11 cellular contexts compared by ENCODE assay signal in the genomic region with DNA sequence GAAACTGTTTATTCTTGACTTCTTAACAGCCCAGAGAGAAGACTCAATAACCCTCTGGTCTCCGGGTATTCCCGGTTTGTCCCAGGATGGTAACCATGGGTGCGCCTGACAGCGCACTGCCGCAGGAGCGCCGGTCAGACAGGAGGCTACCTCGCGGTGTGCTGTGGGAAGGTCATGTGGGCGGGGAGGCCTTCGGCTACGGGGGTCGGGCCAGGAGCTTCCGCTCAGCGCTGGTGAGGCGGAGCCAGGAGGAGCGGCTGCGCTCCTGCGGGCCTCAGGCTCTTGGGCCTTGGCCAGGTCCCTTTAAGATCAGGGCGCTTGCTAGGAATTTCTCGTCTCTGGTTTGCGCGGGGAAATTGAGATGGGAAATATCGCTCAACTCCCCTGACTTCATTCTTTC.
DNase-seq lines count a peak whose midpoint lies in the region; ATAC-seq and TF ChIP-seq lines count a peak whose summit lies in the region.
"Had no signal": no experiment of that assay in that cellular context is flagged by ENCODE, and none has a peak within 500 bp of the region (broad histone marks: within the 10 kb centered on the region; RNA-seq: fewer than 3 reads in every experiment).

No MANE protein-coding gene starts in this region.

- 17% methylated on average over 22 of the region's 24 CpGs for WGBS in mammary epithelial cell (ENCODE audit: low coverage, missing lambda C conversion rate)

- no peak for TF ChIP-seq CTCF in GM23338 (conservative IDR thresholded peaks at IDR 0.05; ENCODE audit: low read depth in 2 of 2)
- no peak for TF ChIP-seq CTCF in PC-3 (conservative IDR thresholded peaks at IDR 0.05; ENCODE audit: low read depth, low read length)
- no peak for TF ChIP-seq CTCF in left ventricle myocardium inferior (IDR thresholded peaks at IDR 0.05; ENCODE audit: borderline replicate concordance)
- no peak for TF ChIP-seq CTCF in parathyroid adenoma (IDR thresholded peaks at IDR 0.05)
- no peak for TF ChIP-seq CTCF in GM13977 (IDR thresholded peaks at IDR 0.05; ENCODE audit: extremely low read depth, insufficient read depth, missing control alignments)
- no peak for TF ChIP-seq CTCF in mammary epithelial cell (conservative IDR thresholded peaks at IDR 0.05 in 1 of 2, IDR thresholded peaks at IDR 0.05 in 1 of 2; ENCODE audit: extremely low read depth in 1 of 2, insufficient read depth in 1 of 2, low read depth in 1 of 2, low read length in 2 of 2)

- DNase-seq in GM23338 (ENCODE audit: low spot score), result peak; percentile 92
- peak; percentile 7 for DNase-seq in PC-3
- peak; percentile 40 for DNase-seq in left ventricle myocardium inferior
- DNase-seq in GM13977 (ENCODE audit: low spot score), result no peak
- DNase-seq in DMS153 treated with DMSO at 0.1 percent for 48 hours (lab: John Stamatoyannopoulos, UW; ENCODE audit: unreplicated experiment), result no peak
- no peak for DNase-seq in mammary epithelial cell
- DNase-seq in hepatic stellate cell (ENCODE audit: low spot score), result no peak
- DNase-seq: activated naive CD4-positive, alpha-beta T cell; NCI-H1694 treated with DMSO at 0.1 percent for 48 hours had no signal

- H3K79me2 ChIP-seq in GM23338 (replicated peaks; ENCODE audit: insufficient read depth) (no peaks in the 10 kb centered on the region), PC-3 (ENCODE audit: low read length) (no peaks in the 10 kb centered on the region), parathyroid adenoma (no peaks in the 10 kb centered on the region), mammary epithelial cell (ENCODE audit: insufficient read depth, low read length) (no peaks in the 10 kb centered on the region)

- H3K4me3 ChIP-seq in GM23338 (peak overlapping the region; percentile 44), PC-3 (ENCODE audit: low read length) (peak overlapping the region; percentile 39), left ventricle myocardium inferior (peak overlapping the region; percentile 37), parathyroid adenoma (ENCODE audit: low read depth, low read length) (no peak overlapping the region), mammary epithelial cell (replicated peaks in 1 of 3; ENCODE audit: insufficient read depth in 1 of 3, low read depth in 2 of 3, low read length in 3 of 3) (no peak overlapping the region)

- H3K9me3 ChIP-seq in PC-3 (ENCODE audit: low read length) (no peaks in the 10 kb centered on the region; the same call in 1 of the 2 replicates), left ventricle myocardium inferior (replicated peaks) (peaks cover 7% of the 10 kb centered on the region), parathyroid adenoma (ENCODE audit: control insufficient read depth, low read length) (no peaks in the 10 kb centered on the region), mammary epithelial cell (replicated peaks; ENCODE audit: insufficient read depth, low read length) (peaks cover 6% of the 10 kb centered on the region)

- H3K4me1 ChIP-seq in GM23338 (ENCODE audit: insufficient read depth) (no peaks in the 10 kb centered on the region), PC-3 (ENCODE audit: insufficient read depth, low read length) (no peaks in the 10 kb centered on the region), left ventricle myocardium inferior (no peaks in the 10 kb centered on the region), parathyroid adenoma (no peaks in the 10 kb centered on the region), mammary epithelial cell (ENCODE audit: insufficient read depth, low read length) (no peaks in the 10 kb centered on the region)

- 0 out of 2 replicates have a peak overlapping the region, but pooled peaks have one; percentile 43 for H3K27ac Mint-ChIP-seq in GM23338
- H3K27ac Mint-ChIP-seq: T-helper 2 cell treated with Interferon-gamma antibody and Interleukin-4, amounts not matched to agents 5 μg/mL and 100 μg/mL, for 36 hours had no signal

- no peaks in the 10 kb centered on the region for H4K20me1 ChIP-seq in GM23338 (replicated peaks; ENCODE audit: insufficient read depth)
- H4K20me1 ChIP-seq in PC-3 (ENCODE audit: low read length), result no peaks in the 10 kb centered on the region
- no peaks in the 10 kb centered on the region for H4K20me1 ChIP-seq in mammary epithelial cell (ENCODE audit: insufficient read depth, low read length)

- intact Hi-C loops in PC-3 (cut with micrococcal nuclease) (no loop called here), left ventricle myocardium inferior (cut with micrococcal nuclease) (no loop called here), mammary epithelial cell (cut with micrococcal nuclease) (no loop called here)

- H3K4me2 ChIP-seq in GM23338 (peak overlapping the region; percentile 64), PC-3 (ENCODE audit: low read length) (peak overlapping the region; percentile 42), parathyroid adenoma (ENCODE audit: low read length) (peak overlapping the region; percentile 43), mammary epithelial cell (ENCODE audit: insufficient read depth, low read depth, low read length) (no peak overlapping the region)

- BruUV-seq in PC-3 (replicated peaks; lab: Mats Ljungman, UMichigan) (no TSS peak), mammary epithelial cell (replicated peaks; lab: Mats Ljungman, UMichigan) (no TSS peak)

- peak overlapping the region; percentile 28; the same call in 1 of the 2 replicates for H2AFZ ChIP-seq in GM23338
- H2AFZ ChIP-seq in PC-3 (ENCODE audit: low read length), result peak overlapping the region; percentile 65; the same call in 1 of the 2 replicates
- peak overlapping the region; percentile 28 for H2AFZ ChIP-seq in parathyroid adenoma
- no peak overlapping the region for H2AFZ ChIP-seq in mammary epithelial cell (ENCODE audit: low read depth, low read length)

- H3K4me1 Mint-ChIP-seq in GM23338, result peaks cover 2% of the 10 kb centered on the region

- H3K9ac ChIP-seq in PC-3 (ENCODE audit: low read length) (no peak overlapping the region), parathyroid adenoma (no peak overlapping the region), mammary epithelial cell (ENCODE audit: insufficient read depth, low read length) (no peak overlapping the region)

- H3F3A ChIP-seq in GM23338 (replicated peaks; ENCODE audit: low read depth) (no peaks in the 10 kb centered on the region), PC-3 (ENCODE audit: low read length, unreplicated experiment) (no peaks in the 10 kb centered on the region)

- H3K27me3 Mint-ChIP-seq in GM23338 (ENCODE audit: insufficient read depth, low read depth, poor library complexity), result no peaks in the 10 kb centered on the region

- H3K36me3 Mint-ChIP-seq in GM23338 (ENCODE audit: low read depth), result peaks cover 2% of the 10 kb centered on the region; the same call in 2 of the 3 replicates

- H3K9me2 ChIP-seq in GM23338 (ENCODE audit: insufficient read depth), result no peaks in the 10 kb centered on the region; the same call in 1 of the 2 replicates
- no peaks in the 10 kb centered on the region for H3K9me2 ChIP-seq in PC-3 (replicated peaks; ENCODE audit: low read length)

- H3K27me3 ChIP-seq in GM23338 (ENCODE audit: insufficient read depth) (no peaks in the 10 kb centered on the region), PC-3 (ENCODE audit: low read length) (no peaks in the 10 kb centered on the region), left ventricle myocardium inferior (ENCODE audit: low read depth) (peaks cover 15% of the 10 kb centered on the region), parathyroid adenoma (ENCODE audit: control insufficient read depth, insufficient read depth, low read length) (no peaks in the 10 kb centered on the region), mammary epithelial cell (ENCODE audit: insufficient read depth, low read length) (no peaks in the 10 kb centered on the region)

- H3K4me3 Mint-ChIP-seq in GM23338, result peak overlapping the region; percentile 70
- H3K4me3 Mint-ChIP-seq: T-helper 2 cell treated with Interferon-gamma antibody and Interleukin-4, amounts not matched to agents 5 μg/mL and 100 μg/mL, for 36 hours had no signal

- in situ Hi-C loops in GM13977 (cut with MboI; ENCODE audit: low pct_unique_long_range_greater_than_20kb, low sequenced_read_pairs, unreplicated experiment) (no loop called here), mammary epithelial cell (cut with MboI; ENCODE audit: low sequenced_read_pairs in 2 of 2) (no loop called here)

- CTCF ChIA-PET in PC-3 (lab: Charles Lee), result no interaction called here
- CTCF ChIA-PET in mammary epithelial cell (lab: Charles Lee; ENCODE audit: low non-redundant PET), result no interaction called here

- ATAC-seq in GM23338, result peak; percentile 100
- ATAC-seq in PC-3, result no peak

- POLR2A ChIA-PET in PC-3 (lab: Charles Lee; ENCODE audit: unreplicated experiment), result no interaction called here

- dilution Hi-C loops in mammary epithelial cell (cut with HindIII; ENCODE audit: low sequenced_read_pairs), result no loop called here

- H3K27ac ChIP-seq in GM23338 (ENCODE audit: low read depth), result no peak overlapping the region
- H3K27ac ChIP-seq in PC-3 (ENCODE audit: low read length), result no peak overlapping the region
- H3K27ac ChIP-seq in left ventricle myocardium inferior (replicated peaks), result no peak overlapping the region
- no peak overlapping the region for H3K27ac ChIP-seq in parathyroid adenoma
- no peak overlapping the region for H3K27ac ChIP-seq in mammary epithelial cell (ENCODE audit: insufficient read depth, low read depth, low read length)

- H3K9me3 Mint-ChIP-seq in GM23338, result peaks cover 62% of the 10 kb centered on the region

- H3K36me3 ChIP-seq in GM23338 (ENCODE audit: insufficient read depth) (no peaks in the 10 kb centered on the region), PC-3 (ENCODE audit: low read depth, low read length) (no peaks in the 10 kb centered on the region), left ventricle myocardium inferior (no peaks in the 10 kb centered on the region), parathyroid adenoma (ENCODE audit: control insufficient read depth, insufficient read depth, low read length) (no peaks in the 10 kb centered on the region), mammary epithelial cell (ENCODE audit: insufficient read depth, low read length) (no peaks in the 10 kb centered on the region)

TF ChIP-seq in GM23338, 12 proteins besides CTCF, POLR2A, EP300 and RAD21:
- no peak for TF ChIP-seq JUNB (IDR thresholded peaks at IDR 0.05; ENCODE audit: unreplicated experiment)
- TF ChIP-seq POLR2AphosphoS5 (IDR thresholded peaks at IDR 0.05; ENCODE audit: low read depth), result peak; percentile 36; the same call in 1 of the 2 replicates

Comparison
In these comparisons a context has a peak if more than half of its experiments do, and no peak if none do; other contexts are left out.
1. DNase-seq: peak in GM23338 (single experiment), PC-3 (single experiment) and left ventricle myocardium inferior (single experiment); none in GM13977 (single experiment), DMS153 treated with DMSO at 0.1 percent for 48 hours (single experiment), mammary epithelial cell (single experiment) and hepatic stellate cell (single experiment).
2. H3K4me3 ChIP-seq: peak in GM23338 (single experiment), PC-3 (single experiment) and left ventricle myocardium inferior (single experiment); none in parathyroid adenoma (single experiment) and mammary epithelial cell (0 of 3).